In the genomic region with DNA sequence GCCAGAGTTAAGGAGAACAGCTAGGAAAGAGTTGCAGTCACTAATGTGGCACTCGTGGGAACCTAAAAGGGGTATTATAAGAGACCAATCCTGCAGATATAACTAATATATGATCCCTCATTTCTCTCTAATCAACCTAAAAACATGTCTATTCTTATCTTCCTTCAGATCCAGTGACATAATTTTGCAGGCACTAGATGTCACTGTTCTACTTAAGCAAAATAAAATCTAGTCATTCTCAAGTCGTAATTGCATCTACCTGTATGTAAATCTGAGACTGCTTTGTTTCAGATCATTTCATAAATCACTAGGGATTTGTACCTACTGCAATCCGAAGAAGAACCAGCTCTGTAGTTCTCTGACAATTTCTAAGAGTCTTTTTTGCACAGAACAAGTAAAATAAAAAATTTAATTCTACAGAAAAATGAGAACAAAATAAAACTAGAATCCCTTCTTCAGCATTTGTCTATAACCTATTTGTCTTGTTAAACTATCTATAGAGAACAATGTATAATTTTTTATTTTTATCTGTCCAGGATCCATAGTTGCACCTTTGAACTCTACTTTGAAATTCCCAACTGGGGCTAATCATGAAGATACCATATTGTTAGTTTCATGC, we compare ENCODE assay signal across 8 cellular contexts. TPM values are rescaled to one million over a fixed set of nuclear protein-coding genes. Genes with fewer than 3 reads are reported as not detected.
DNase-seq lines count a peak whose midpoint lies in the region; ATAC-seq and TF ChIP-seq lines count a peak whose summit lies in the region.

No MANE protein-coding gene starts in this region.

- TF ChIP-seq POLR2A in breast epithelium (IDR thresholded peaks at IDR 0.05) (no peak), lower leg skin (IDR thresholded peaks at IDR 0.05) (no peak)

- peak; percentile 48 for TF ChIP-seq CTCF in MCF 10A (IDR thresholded peaks at IDR 0.05; ENCODE audit: unreplicated experiment)
- no peak for TF ChIP-seq CTCF in breast epithelium (IDR thresholded peaks at IDR 0.05)
- no peak for TF ChIP-seq CTCF in lower lobe of right lung (IDR thresholded peaks at IDR 0.05)
- no peak for TF ChIP-seq CTCF in lower leg skin (IDR thresholded peaks at IDR 0.05)

- H3K4me3 Mint-ChIP-seq in MCF 10A (ENCODE audit: unreplicated experiment) = no peak overlapping the region

- H3K27ac Mint-ChIP-seq in MCF 10A (ENCODE audit: low read depth, unreplicated experiment) = no peak overlapping the region

- no peaks in the 10 kb centered on the region for H3K27me3 Mint-ChIP-seq in MCF 10A (ENCODE audit: insufficient read depth, unreplicated experiment)

- no peaks in the 10 kb centered on the region for H3K9me3 Mint-ChIP-seq in MCF 10A (ENCODE audit: unreplicated experiment)

- 28 to 30% methylated on average over 3 of the region's 3 CpGs for WGBS in lower leg skin, 2 donors

- H3K27ac ChIP-seq in breast epithelium = no peak overlapping the region
- H3K27ac ChIP-seq in lower lobe of right lung = no peak overlapping the region

- CTCF ChIA-PET in MCF 10A (lab: Yijun Ruan, JAX) = interaction anchor here (0.6 to 2.1 kb wide), 20 partner anchors 11 to 558 kb away, joined by 3 to 7 read pairs (median 3); a partner anchor contains a TSS

- no peaks in the 10 kb centered on the region for H3K36me3 Mint-ChIP-seq in MCF 10A (ENCODE audit: insufficient read depth, unreplicated experiment)

- H3K4me3 ChIP-seq in breast epithelium (no peak overlapping the region), adipocyte (ENCODE audit: low read length) (no peak overlapping the region), lower lobe of right lung (no peak overlapping the region), lower leg skin (ENCODE audit: low read depth, poor library complexity, severe bottlenecking) (no peak overlapping the region)

- no peak overlapping the region for H3K9ac ChIP-seq in adipocyte (ENCODE audit: low read length)

- H3K27me3 ChIP-seq in breast epithelium (no peaks in the 10 kb centered on the region), adipocyte (replicated peaks; ENCODE audit: control insufficient read depth, insufficient read depth, low read length) (no peaks in the 10 kb centered on the region), lower lobe of right lung (ENCODE audit: low read depth) (no peaks in the 10 kb centered on the region)

- POLR2A ChIA-PET in MCF 10A (lab: Yijun Ruan, JAX) = interaction anchor here (0.6 kb wide), 1 partner anchor 555 kb away, joined by 4 read pairs; no protein-coding TSS in a partner anchor

- H3K4me1 ChIP-seq in breast epithelium (no peaks in the 10 kb centered on the region), adipocyte (ENCODE audit: control insufficient read depth, insufficient read depth, low read length) (peaks cover 5% of the 10 kb centered on the region), lower lobe of right lung (no peaks in the 10 kb centered on the region)

- no peak for ATAC-seq in lower lobe of right lung

- no TSS peak for BruUV-seq in MCF 10A (replicated peaks; lab: Mats Ljungman, UMichigan)

- H3K9me3 ChIP-seq in breast epithelium (no peaks in the 10 kb centered on the region), adipocyte (ENCODE audit: control insufficient read depth, low read length) (no peaks in the 10 kb centered on the region), lower lobe of right lung (no peaks in the 10 kb centered on the region)

- H3K36me3 ChIP-seq in breast epithelium (no peaks in the 10 kb centered on the region), adipocyte (ENCODE audit: control insufficient read depth, insufficient read depth, low read length, severe bottlenecking) (no peaks in the 10 kb centered on the region), lower lobe of right lung (no peaks in the 10 kb centered on the region)

- DNase-seq in MCF 10A (ENCODE audit: unreplicated experiment) = peak; percentile 49
- no peak for DNase-seq in breast epithelium (ENCODE audit: low spot score in 2 of 2)
- DNase-seq in HS-5 (ENCODE audit: low read depth) = peak; percentile 18
- DNase-seq in adipocyte (ENCODE audit: low read depth) = peak; percentile 47
- no peak for DNase-seq in lower lobe of right lung
- no peak for DNase-seq in lower leg skin (ENCODE audit: low spot score in 2 of 2)
- DNase-seq in stimulated activated CD4-positive, alpha-beta T cell treated with anti-CD3 and anti-CD28 coated beads, Interleukin-1b, Interleukin-23, amount 100 ng/mL, for 48 hours = no peak
- DNase-seq in activated CD4-positive, CD25-positive, alpha-beta regulatory T cell treated with anti-CD3 and anti-CD28 coated beads, Interleukin-2, amount 50 U/mL, for 72 hours = no peak

- peaks cover 7% of the 10 kb centered on the region for H3K4me1 Mint-ChIP-seq in MCF 10A (ENCODE audit: insufficient read depth, unreplicated experiment)

- intact Hi-C loops in MCF 10A (cut with micrococcal nuclease) = loop anchor here (1.0 to 2.0 kb wide), 3 partner anchors 91 to 558 kb away; no protein-coding TSS in a partner anchor
- intact Hi-C loops in breast epithelium (cut with DNase I; ENCODE audit: low total_unique reads) = no loop called here
- intact Hi-C loops in lower lobe of right lung (cut with DNase I) = no loop called here
- intact Hi-C loops in lower leg skin (cut with DNase I; ENCODE audit: low total_unique reads) = no loop called here

RNA-seq across cellular contexts. Expression of a gene that starts 56.5 kb away (rescaled TPM):
- total RNA-seq in MCF 10A (2022) = not detected in 2 replicates
- 10 to 100 TPM in 2 of 3 donors, 1 to 10 TPM in 1; 1.6 to 53.1 (median 18.4) TPM for total RNA-seq in breast epithelium
- 25.3 TPM for total RNA-seq in lower lobe of right lung
- 1 to 10 TPM in 1 of 4 donors, under 1 TPM in 3; 0.59 to 1.5 (median 0.83) TPM for total RNA-seq in lower leg skin

Comparison
In these comparisons a context has a peak if more than half of its experiments do, and no peak if none do; other contexts are left out.
1. DNase-seq: peak in MCF 10A (single experiment), HS-5 (single experiment) and adipocyte (single experiment); none in breast epithelium (0 of 2), lower lobe of right lung (single experiment), lower leg skin (0 of 2), stimulated activated CD4-positive, alpha-beta T cell treated with anti-CD3 and anti-CD28 coated beads, Interleukin-1b, Interleukin-23, amount 100 ng/mL, for 48 hours (single experiment) and activated CD4-positive, CD25-positive, alpha-beta regulatory T cell treated with anti-CD3 and anti-CD28 coated beads, Interleukin-2, amount 50 U/mL, for 72 hours (single experiment).